8 cellular contexts compared by ENCODE assay signal in genomic region chr6:31727717-31728671, GRCh38.
A peak's percentile ranks its signal among the peaks of the same experiment; 100 is the strongest.
DNase-seq lines count a peak whose midpoint lies in the region; ATAC-seq and TF ChIP-seq lines count a peak whose summit lies in the region.

No MANE protein-coding gene starts in this region.

- DNase-seq in RWPE1 (ENCODE audit: low spot score): no peak
- peak in 1 of 2 donors; percentile 35 for DNase-seq in foreskin fibroblast
- no peak for DNase-seq in cerebellar cortex (ENCODE audit: low spot score)
- DNase-seq in NCI-H146 treated with DMSO at 0.1 percent for 48 hours (lab: John Stamatoyannopoulos, UW; ENCODE audit: unreplicated experiment): no peak
- no peak for DNase-seq in foreskin melanocyte
- DNase-seq in NCI-H748 treated with DMSO at 0.1 percent for 48 hours (lab: John Stamatoyannopoulos, UW): no peak

- H3K4me3 ChIP-seq in foreskin fibroblast (ENCODE audit: low read depth in 1 of 2, low read length in 2 of 2): peak overlapping the region; percentile 87 to 92
- H3K4me3 ChIP-seq in skin epidermis: peak overlapping the region; percentile 52 to 82 (median 77)

- ATAC-seq in GM18511 (IDR thresholded peaks at IDR 0.05; ENCODE audit: unreplicated experiment): peak; percentile 2

- peak overlapping the region; percentile 94 for H3K27ac ChIP-seq in RWPE1
- H3K27ac ChIP-seq in skin epidermis: peak overlapping the region; percentile 56 to 95 (median 86)

- CTCF ChIA-PET in RWPE1 (lab: Yijun Ruan, JAX): interaction anchor here (0.5 to 0.6 kb wide), 2 partner anchors 19 to 47 kb away, joined by 4 read pairs; partner anchors contain the start of gene LY6G5C

- no peak for TF ChIP-seq CTCF in RWPE1 (conservative IDR thresholded peaks at IDR 0.05; ENCODE audit: low read depth)
- TF ChIP-seq CTCF in foreskin fibroblast (IDR thresholded peaks at IDR 0.05; ENCODE audit: low read depth, low read length): no peak

- POLR2A ChIA-PET in RWPE1 (lab: Yijun Ruan, JAX; ENCODE audit: low non-redundant PET): no interaction called here
